Comparison of ENCODE assay signal across 8 cellular contexts in genomic region chr6:33424855-33425667, GRCh38. TPM values are rescaled to one million over a fixed set of nuclear protein-coding genes. Genes with fewer than 3 reads are reported as not detected.
A peak's percentile ranks its signal among the peaks of the same experiment; 100 is the strongest.
DNase-seq lines count a peak whose midpoint lies in the region; ATAC-seq and TF ChIP-seq lines count a peak whose summit lies in the region.

No MANE protein-coding gene starts in this region.

- H2BK12ac ChIP-seq in trophoblast cell (ENCODE audit: low read length) = no peak overlapping the region

- H4K20me1 ChIP-seq in DND-41 (ENCODE audit: insufficient read depth, low read length) = peaks cover 16% of the 10 kb centered on the region

- H3K4me1 ChIP-seq in DND-41 (ENCODE audit: insufficient read depth, low read length) = peaks cover 80% of the 10 kb centered on the region
- H3K4me1 ChIP-seq in esophagus squamous epithelium = peaks cover 38 to 70% (median 40%) of the 10 kb centered on the region in 3 donors
- peaks cover 16 to 21% of the 10 kb centered on the region in 2 experiments for H3K4me1 ChIP-seq in trophoblast cell (ENCODE audit: control insufficient read depth in 1 of 2, insufficient read depth in 2 of 2, low read length in 2 of 2)

- H3K27ac ChIP-seq in DND-41 (ENCODE audit: low read length) = peak overlapping the region; percentile 64
- H3K27ac ChIP-seq in RWPE1 = peak overlapping the region; percentile 99
- peak overlapping the region; percentile 91 to 96 (median 94) for H3K27ac ChIP-seq in esophagus squamous epithelium
- peak overlapping the region; percentile 77 for H3K27ac ChIP-seq in trophoblast cell (ENCODE audit: low read depth, low read length)

- H3K23ac ChIP-seq in trophoblast cell (ENCODE audit: low read length) = no peak overlapping the region

- peak overlapping the region; percentile 56 for H3K4ac ChIP-seq in trophoblast cell (ENCODE audit: low read depth, low read length)

- peak overlapping the region; percentile 85 for H4K91ac ChIP-seq in trophoblast cell (ENCODE audit: low read depth, low read length)

- peak overlapping the region; percentile 88 for H3K4me2 ChIP-seq in DND-41 (ENCODE audit: insufficient read depth, low read length)
- peak overlapping the region; percentile 61 for H3K4me2 ChIP-seq in trophoblast cell (ENCODE audit: low read length)

- H3K36me3 ChIP-seq in DND-41 (ENCODE audit: insufficient read depth, low read length) (peaks cover 7% of the 10 kb centered on the region), esophagus squamous epithelium (no peaks in the 10 kb centered on the region), trophoblast cell (ENCODE audit: control insufficient read depth in 1 of 2, insufficient read depth in 2 of 2, low read length in 2 of 2) (no peaks in the 10 kb centered on the region)

- H3K9me3 ChIP-seq in DND-41 (ENCODE audit: insufficient read depth, low read length, severe bottlenecking) = no peaks in the 10 kb centered on the region
- no peaks in the 10 kb centered on the region for H3K9me3 ChIP-seq in esophagus squamous epithelium
- H3K9me3 ChIP-seq in trophoblast cell (ENCODE audit: insufficient read depth, low read depth, low read length) = peaks cover 2% of the 10 kb centered on the region

- DNase-seq in DND-41 (no peak), RWPE1 (ENCODE audit: low spot score) (no peak), esophagus squamous epithelium (lab: John Stamatoyannopoulos, UW) (no peak), trophoblast cell (no peak)
- no peak for DNase-seq in activated CD4-positive, alpha-beta T cell treated with anti-CD3 and anti-CD28 coated beads, Interleukin-2, amount 50 U/mL, for 4 hours

- H3K79me1 ChIP-seq in trophoblast cell (ENCODE audit: low read length) = peaks cover 10% of the 10 kb centered on the region

- H4K8ac ChIP-seq in trophoblast cell (ENCODE audit: low read depth, low read length) = peak overlapping the region; percentile 86

- POLR2A ChIA-PET in RWPE1 (lab: Yijun Ruan, JAX; ENCODE audit: low non-redundant PET) = interaction anchor here (0.6 kb wide), 1 partner anchor 267 kb away, joined by 3 read pairs; no protein-coding TSS in a partner anchor

- H3K27me3 ChIP-seq in DND-41 (ENCODE audit: insufficient read depth, low read length, poor library complexity) (no peaks in the 10 kb centered on the region), esophagus squamous epithelium (no peaks in the 10 kb centered on the region), trophoblast cell (ENCODE audit: insufficient read depth, low read length) (no peaks in the 10 kb centered on the region)

- WGBS in esophagus squamous epithelium, 2 donors = 15 to 16% methylated on average over 12 of the region's 12 CpGs
- no CpG with 5 or more reads among the region's 12 CpGs for WGBS in trophoblast cell (ENCODE audit: extremely low coverage, insufficient coverage, insufficient read length)

- peak overlapping the region; percentile 71 for H2AK5ac ChIP-seq in trophoblast cell (ENCODE audit: low read length)

- no peak for ATAC-seq in DND-41 (ENCODE audit: insufficient read depth, low read depth)
- ATAC-seq in GM19328 (IDR thresholded peaks at IDR 0.05; ENCODE audit: unreplicated experiment) = no peak
- no peak for ATAC-seq in HG02623 (IDR thresholded peaks at IDR 0.05; ENCODE audit: unreplicated experiment)
- ATAC-seq in GM21717 (IDR thresholded peaks at IDR 0.05; ENCODE audit: unreplicated experiment) = no peak

- peak overlapping the region; percentile 28 to 67; a peak in 3 of 4 replicates for H3K4me3 ChIP-seq in DND-41 (ENCODE audit: low read depth in 1 of 2, low read length in 2 of 2)
- peak overlapping the region; percentile 52 to 68 (median 62) for H3K4me3 ChIP-seq in esophagus squamous epithelium
- peak overlapping the region; percentile 87 for H3K4me3 ChIP-seq in trophoblast cell (ENCODE audit: low read depth, low read length)

- H2BK5ac ChIP-seq in trophoblast cell (ENCODE audit: low read depth, low read length, poor library complexity) = peak overlapping the region; percentile 44

- H3K14ac ChIP-seq in trophoblast cell (ENCODE audit: low read length) = peak overlapping the region; percentile 60

- TF ChIP-seq CTCF in DND-41 (IDR thresholded peaks at IDR 0.05; ENCODE audit: borderline replicate concordance, extremely low read depth, low read length, poor library complexity, severe bottlenecking) (no peak), RWPE1 (conservative IDR thresholded peaks at IDR 0.05; ENCODE audit: low read depth) (no peak), esophagus squamous epithelium (IDR thresholded peaks at IDR 0.05) (no peak)

- H3K18ac ChIP-seq in trophoblast cell (ENCODE audit: low read length) = peak overlapping the region; percentile 48

- CTCF ChIA-PET in RWPE1 (lab: Yijun Ruan, JAX) = interaction anchor here (0.7 to 1.5 kb wide), 8 partner anchors 9 to 268 kb away, joined by 3 to 5 read pairs (median 4); partner anchors contain the start of gene BAK1

- H4K12ac ChIP-seq in trophoblast cell (ENCODE audit: low read depth, low read length) = peak overlapping the region; percentile 49

- intact Hi-C loops in esophagus squamous epithelium (cut with DNase I) = no loop called here

- H3K79me2 ChIP-seq in DND-41 (ENCODE audit: insufficient read depth, low read length) (peaks cover 37% of the 10 kb centered on the region), trophoblast cell (ENCODE audit: control insufficient read depth, insufficient read depth, low read length, poor library complexity) (peaks cover 6% of the 10 kb centered on the region)

- peak in 1 of 4 donors; percentile 43 for TF ChIP-seq POLR2A in esophagus squamous epithelium (IDR thresholded peaks at IDR 0.05)

- peak overlapping the region; percentile 58 for H3K9ac ChIP-seq in DND-41 (ENCODE audit: low read depth, low read length)
- H3K9ac ChIP-seq in trophoblast cell (ENCODE audit: low read length) = peak overlapping the region; percentile 14

- H2AFZ ChIP-seq in DND-41 (ENCODE audit: low read depth, low read length) (peak overlapping the region; percentile 71), trophoblast cell (ENCODE audit: insufficient read depth, low read length, poor library complexity) (no peak overlapping the region)

- H2BK120ac ChIP-seq in trophoblast cell (ENCODE audit: insufficient read depth, low read length, poor library complexity) = peak overlapping the region; percentile 52

RNA-seq across cellular contexts. Expression of gene SYNGAP1, which starts 5.2 kb away (rescaled TPM):
- 1 to 10 TPM; 3.3 to 8.6 (median 4.1) TPM for total RNA-seq in esophagus squamous epithelium
- polyA plus RNA-seq in trophoblast cell (2013) = 11.3 and 23.2 TPM in 2 replicates

RNA-seq across cellular contexts. Expression of gene CUTA, which starts 7.2 kb away (rescaled TPM):
- total RNA-seq in esophagus squamous epithelium = 10 to 100 TPM; 46.0 to 93.1 (median 69.4) TPM
- 201 and 213 TPM in 2 replicates for polyA plus RNA-seq in trophoblast cell (2013)

RNA-seq across cellular contexts. Expression of gene PHF1, which starts 14.2 kb away (rescaled TPM):
- 10 to 100 TPM in 3 of 4 donors, 1 to 10 TPM in 1; 8.1 to 48.6 (median 17.3) TPM for total RNA-seq in esophagus squamous epithelium
- 42.6 and 42.7 TPM in 2 replicates for polyA plus RNA-seq in trophoblast cell (2013)

RNA-seq across cellular contexts. Expression of gene ZBTB9, which starts 29.3 kb away (rescaled TPM):
- total RNA-seq in esophagus squamous epithelium = 1 to 10 TPM; 2.8 to 4.8 (median 3.3) TPM
- 5.7 and 6.1 TPM in 2 replicates for polyA plus RNA-seq in trophoblast cell (2013)

RNA-seq across cellular contexts. Expression of gene KIFC1, which starts 33.4 kb away (rescaled TPM):
- total RNA-seq in esophagus squamous epithelium = 10 to 100 TPM in 2 of 4 donors, 1 to 10 TPM in 2; 9.6 to 38.9 (median 11.2) TPM
- polyA plus RNA-seq in trophoblast cell (2013) = 66.1 and 66.6 TPM in 2 replicates
